In genomic region chr14:99768381-99768780, GRCh38 we compare ENCODE assay signal across 2 cellular contexts.
TF ChIP-seq lines count a peak whose summit lies in the region.

No MANE protein-coding gene starts in this region.

TF ChIP-seq in H1, 55 proteins besides CTCF, POLR2A, EP300 and RAD21 (continued from another document):
- TF ChIP-seq TCF12 (IDR thresholded peaks at IDR 0.05; ENCODE audit: low read depth, low read length) (no peak), HDAC2 (IDR thresholded peaks at IDR 0.05; ENCODE audit: borderline replicate concordance in 1 of 2, low read depth in 2 of 2, low read length in 2 of 2) (no peak), TAF7 (optimal IDR thresholded peaks at IDR 0.05; ENCODE audit: borderline replicate concordance, low read depth, low read length) (no peak), CREB1 (IDR thresholded peaks at IDR 0.05) (no peak), PHF8 (conservative IDR thresholded peaks at IDR 0.05; ENCODE audit: low read depth, low read length) (no peak)
- TF ChIP-seq, protein P1, sequence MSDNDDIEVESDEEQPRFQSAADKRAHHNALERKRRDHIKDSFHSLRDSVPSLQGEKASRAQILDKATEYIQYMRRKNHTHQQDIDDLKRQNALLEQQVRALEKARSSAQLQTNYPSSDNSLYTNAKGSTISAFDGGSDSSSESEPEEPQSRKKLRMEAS (IDR thresholded peaks at IDR 0.05): no peak

TF ChIP-seq in HEK293T, 16 proteins besides CTCF, POLR2A, EP300 and RAD21 (continued from another document):
- TF ChIP-seq PKNOX1 (IDR thresholded peaks at IDR 0.05) (no peak), HDGF (IDR thresholded peaks at IDR 0.05; ENCODE audit: borderline replicate concordance) (no peak), SUZ12 (IDR thresholded peaks at IDR 0.05) (no peak), FOXA1 (IDR thresholded peaks at IDR 0.05) (no peak), CTBP1 (IDR thresholded peaks at IDR 0.05; ENCODE audit: borderline replicate concordance) (no peak), FOXK2 (IDR thresholded peaks at IDR 0.05) (no peak), NFRKB (IDR thresholded peaks at IDR 0.05) (no peak), BHLHE40 (IDR thresholded peaks at IDR 0.05; ENCODE audit: borderline replicate concordance) (no peak)
